8 cellular contexts compared by ENCODE assay signal in genomic region chr7:26853788-26854393, GRCh38. TPM values are rescaled to one million over a fixed set of nuclear protein-coding genes. Genes with fewer than 3 reads are reported as not detected.
DNase-seq lines count a peak whose midpoint lies in the region; ATAC-seq, FAIRE-seq and TF ChIP-seq lines count a peak whose summit lies in the region.

No MANE protein-coding gene starts in this region.

- peaks cover 65% of the 10 kb centered on the region for H3K27me3 ChIP-seq in GM23338 (ENCODE audit: insufficient read depth)
- no peaks in the 10 kb centered on the region for H3K27me3 ChIP-seq in PC-3 (ENCODE audit: low read length)
- H3K27me3 ChIP-seq in pancreas = no peaks in the 10 kb centered on the region

- POLR2A ChIA-PET in PC-3 (lab: Charles Lee; ENCODE audit: unreplicated experiment) = interaction anchor here (0.7 kb wide), 1 partner anchor 739 kb away, joined by 3 read pairs; no protein-coding TSS in a partner anchor

- H3K4me2 ChIP-seq in GM23338 = no peak overlapping the region
- no peak overlapping the region for H3K4me2 ChIP-seq in PC-3 (ENCODE audit: low read length)

- H3K4me1 Mint-ChIP-seq in GM23338 = peaks cover 22% of the 10 kb centered on the region

- H3K27ac ChIP-seq in GM23338 (ENCODE audit: low read depth) (no peak overlapping the region), PC-3 (ENCODE audit: low read length) (no peak overlapping the region), pancreas (no peak overlapping the region)

- H3K4me1 ChIP-seq in GM23338 (ENCODE audit: insufficient read depth) (peaks cover 20% of the 10 kb centered on the region), PC-3 (ENCODE audit: insufficient read depth, low read length) (peaks cover 8% of the 10 kb centered on the region; the same call in 1 of the 2 replicates), pancreas (peaks cover 0 to 11% (median 0%) of the 10 kb centered on the region in 3 donors)

- H3K9me3 Mint-ChIP-seq in GM23338 = no peaks in the 10 kb centered on the region; the same call in 2 of the 3 replicates

- FAIRE-seq in pancreas (lab: Jason Lieb, UNC) = peak; percentile 93

- H4K20me1 ChIP-seq in GM23338 (replicated peaks; ENCODE audit: insufficient read depth) = peaks cover 6% of the 10 kb centered on the region; the same call in 1 of the 2 replicates
- H4K20me1 ChIP-seq in PC-3 (ENCODE audit: low read length) = no peaks in the 10 kb centered on the region

- intact Hi-C loops in PC-3 (cut with micrococcal nuclease) (loop anchor here (1.0 to 2.0 kb wide), 4 partner anchors 168 to 307 kb away; no protein-coding TSS in a partner anchor), pancreas (cut with DNase I) (no loop called here)

- ATAC-seq in GM23338 (no peak), PC-3 (peak; percentile 92), pancreas (peak in 3 of 4 donors; percentile 64 to 73 (median 68)), GM18870 (IDR thresholded peaks at IDR 0.05; ENCODE audit: unreplicated experiment) (no peak)

- TF ChIP-seq POLR2A in erythroblast (IDR thresholded peaks at IDR 0.05; ENCODE audit: low read length) = no peak

- no peak overlapping the region for H3K4me3 Mint-ChIP-seq in GM23338

- H3K9ac ChIP-seq in PC-3 (ENCODE audit: low read length) = no peak overlapping the region

- peaks cover 33% of the 10 kb centered on the region for H3K27me3 Mint-ChIP-seq in GM23338 (ENCODE audit: insufficient read depth, low read depth, poor library complexity)

- no peak overlapping the region for H2AFZ ChIP-seq in GM23338
- H2AFZ ChIP-seq in PC-3 (ENCODE audit: low read length) = no peak overlapping the region

- H3K36me3 Mint-ChIP-seq in GM23338 (ENCODE audit: low read depth) = no peaks in the 10 kb centered on the region

- no peak overlapping the region for H3K4me3 ChIP-seq in GM23338
- no peak overlapping the region for H3K4me3 ChIP-seq in PC-3 (ENCODE audit: low read length)
- no peak overlapping the region for H3K4me3 ChIP-seq in pancreas

- no TSS peak for BruUV-seq in PC-3 (replicated peaks; lab: Mats Ljungman, UMichigan)

- DNase-seq in AG08396 (ENCODE audit: low spot score) = peak; percentile 7
- peak; percentile 28 for DNase-seq in GM23338 (ENCODE audit: low spot score)
- peak; percentile 73 for DNase-seq in PC-3
- DNase-seq in erythroblast (lab: John Stamatoyannopoulos, UW) = peak; percentile 26 to 56
- DNase-seq in pancreas = no peak
- DNase-seq in GM19238 (ENCODE audit: insufficient read length, low spot score) = no peak
- DNase-seq in islet precursor cell = no peak

- CTCF ChIA-PET in PC-3 (lab: Charles Lee) = interaction anchor here (0.7 to 1.0 kb wide), 2 partner anchors 307 to 309 kb away, joined by 3 to 7 read pairs; no protein-coding TSS in a partner anchor

- H3F3A ChIP-seq in GM23338 (replicated peaks; ENCODE audit: low read depth) (no peaks in the 10 kb centered on the region), PC-3 (ENCODE audit: low read length, unreplicated experiment) (no peaks in the 10 kb centered on the region)

- no peak overlapping the region for H3K27ac Mint-ChIP-seq in GM23338

- H3K36me3 ChIP-seq in GM23338 (ENCODE audit: insufficient read depth) = no peaks in the 10 kb centered on the region
- H3K36me3 ChIP-seq in PC-3 (ENCODE audit: low read depth, low read length) = no peaks in the 10 kb centered on the region
- H3K36me3 ChIP-seq in pancreas = no peaks in the 10 kb centered on the region

- no peaks in the 10 kb centered on the region for H3K79me2 ChIP-seq in GM23338 (replicated peaks; ENCODE audit: insufficient read depth)
- H3K79me2 ChIP-seq in PC-3 (ENCODE audit: low read length) = peaks cover 17% of the 10 kb centered on the region

- H3K9me2 ChIP-seq in GM23338 (ENCODE audit: insufficient read depth) = no peaks in the 10 kb centered on the region
- H3K9me2 ChIP-seq in PC-3 (replicated peaks; ENCODE audit: low read length) = no peaks in the 10 kb centered on the region

- no peaks in the 10 kb centered on the region for H3K9me3 ChIP-seq in PC-3 (ENCODE audit: low read length)
- no peaks in the 10 kb centered on the region for H3K9me3 ChIP-seq in pancreas

- TF ChIP-seq CTCF in GM23338 (conservative IDR thresholded peaks at IDR 0.05; ENCODE audit: low read depth in 2 of 2) = peak; percentile 40 to 58; a peak in 3 of 4 replicates
- TF ChIP-seq CTCF in PC-3 (conservative IDR thresholded peaks at IDR 0.05; ENCODE audit: low read depth, low read length) = peak; percentile 77
- TF ChIP-seq CTCF in pancreas (IDR thresholded peaks at IDR 0.05) = peak in 2 of 4 donors; percentile 10 to 23

- 34 to 40% methylated on average over 4 of the region's 4 CpGs for WGBS in pancreas, 2 donors

TF ChIP-seq in GM23338, 12 proteins besides CTCF, POLR2A, EP300 and RAD21:
- TF ChIP-seq POLR2AphosphoS5 (IDR thresholded peaks at IDR 0.05; ENCODE audit: low read depth) = no peak
- no peak for TF ChIP-seq ZNF462 (CRISPR knock-in tag; IDR thresholded peaks at IDR 0.05)
- TF ChIP-seq CREB1 (CRISPR knock-in tag; IDR thresholded peaks at IDR 0.05; ENCODE audit: low read depth) = no peak

RNA-seq across cellular contexts. Expression of gene SKAP2, which starts 10.5 kb away (rescaled TPM):
- total RNA-seq in GM23338 (2014; rRNA removed; shearing (Covaris generic)) = 2.5 and 4.0 TPM in 2 replicates
- polyA plus RNA-seq in GM23338 (2016; fragmentation: Nextera tagmentation; extraction: Ambion mirVana) (3.6 and 4.4 TPM in 2 replicates), pancreas (1 to 10 TPM; 2.9 to 3.0 TPM)
- total RNA-seq in PC-3 (2014; rRNA removed) (9.6 and 18.4 TPM in 2 replicates), pancreas (10 to 100 TPM in 1 of 6 donors, 1 to 10 TPM in 5; 3.7 to 16.3 (median 5.6) TPM)

Comparison
In these comparisons a context has a peak if more than half of its experiments do, and no peak if none do; other contexts are left out.
1. DNase-seq: peak in AG08396 (single experiment), GM23338 (single experiment), PC-3 (single experiment) and erythroblast (2 of 2); none in pancreas (0 of 6), GM19238 (single experiment) and islet precursor cell (single experiment).
2. ATAC-seq: peak in PC-3 (single experiment) and pancreas (3 of 4); none in GM23338 (single experiment) and GM18870 (single experiment).